Comparison of ENCODE assay signal across 31 cellular contexts in genomic region chr11:46458491-46458890, GRCh38.
"Had no signal": no experiment of that assay in that cellular context is flagged by ENCODE, and none has a peak within 500 bp of the region (broad histone marks: within the 10 kb centered on the region; RNA-seq: fewer than 3 reads in every experiment).

No MANE protein-coding gene starts in this region.

- ATAC-seq: natural killer cell; psoas muscle; right lobe of liver; stimulated activated memory B cell treated with anti-CD40 and anti-IgM and Interleukin-4, amounts not matched to agents 10 μg/mL and 1 μg/mL and 100 μg/mL, for 72 hours; stimulated activated naive CD8-positive, alpha-beta T cell treated with anti-CD3 and anti-CD28 coated beads, Interleukin-15, amount 100 ng/mL, for 72 hours; stimulated activated naive CD8-positive, alpha-beta T cell treated with anti-CD3 and anti-CD28 coated beads, Interleukin-15, Interleukin-2, amounts not matched to agents 100 U/mL and 50 U/mL, for 24 hours had no signal

- H3K4me3 ChIP-seq: neural progenitor cell, ovary, psoas muscle, right lobe of liver, sigmoid colon, spleen, suprapubic skin, testis, tibial artery, transverse colon, upper lobe of right lung, uterus had no signal

- H3K9me3 Mint-ChIP-seq: natural killer cell; nephron; neural progenitor cell; stimulated activated memory B cell treated with anti-CD40 and anti-IgM and Interleukin-4, amounts not matched to agents 10 μg/mL and 1 μg/mL and 100 μg/mL, for 72 hours; stimulated activated naive CD8-positive, alpha-beta T cell treated with anti-CD3 and anti-CD28 coated beads, Interleukin-15, amount 100 ng/mL, for 72 hours; type B pancreatic cell had no signal

- H3K27ac ChIP-seq: neural progenitor cell, ovary, parathyroid adenoma, psoas muscle, right lobe of liver, sigmoid colon, spleen, suprapubic skin, testis, tibial artery, transverse colon, upper lobe of right lung, uterus had no signal

- H3K27ac Mint-ChIP-seq: natural killer cell; nephron; neural progenitor cell; progenitor cell of endocrine pancreas; stimulated activated memory B cell treated with anti-CD40 and anti-IgM and Interleukin-4, amounts not matched to agents 10 μg/mL and 1 μg/mL and 100 μg/mL, for 72 hours; stimulated activated naive CD8-positive, alpha-beta T cell treated with anti-CD3 and anti-CD28 coated beads, Interleukin-15, amount 100 ng/mL, for 72 hours; type B pancreatic cell had no signal

- H3K36me3 ChIP-seq: neural progenitor cell, ovary, right lobe of liver, sigmoid colon, spleen, suprapubic skin, tibial artery, transverse colon, upper lobe of right lung, uterus had no signal

- H3K4me1 Mint-ChIP-seq: stimulated activated memory B cell treated with anti-CD40 and anti-IgM and Interleukin-4, amounts not matched to agents 10 μg/mL and 1 μg/mL and 100 μg/mL, for 72 hours had no signal

- H3K36me3 Mint-ChIP-seq: natural killer cell, neural progenitor cell had no signal

- H3K9me3 ChIP-seq: ovary, psoas muscle, right lobe of liver, sigmoid colon, spleen, suprapubic skin, testis, tibial artery, transverse colon, upper lobe of right lung, uterus had no signal

- H3K27me3 Mint-ChIP-seq: progenitor cell of endocrine pancreas; stimulated activated memory B cell treated with anti-CD40 and anti-IgM and Interleukin-4, amounts not matched to agents 10 μg/mL and 1 μg/mL and 100 μg/mL, for 72 hours; stimulated activated naive CD8-positive, alpha-beta T cell treated with anti-CD3 and anti-CD28 coated beads, Interleukin-15, amount 100 ng/mL, for 72 hours; type B pancreatic cell had no signal

- DNase-seq: natural killer cell; occipital lobe; ovary; posterior cingulate gyrus; psoas muscle; right cardiac atrium; right lobe of liver; sigmoid colon; small intestine; spleen; stimulated activated CD4-positive, alpha-beta T cell treated with anti-CD3 and anti-CD28 coated beads, Interleukin-12 subunit alpha, Interleukin-12 subunit beta, amount 100 ng/mL, for 4 hours; stimulated activated CD4-positive, alpha-beta T cell treated with anti-CD3 and anti-CD28 coated beads, Interleukin-1b, Interleukin-23, amount 100 ng/mL, for 48 hours; stimulated activated CD4-positive, alpha-beta T cell treated with anti-CD3 and anti-CD28 coated beads, Interleukin-4, amount 100 ng/mL, for 1 hour; stimulated activated CD4-positive, alpha-beta T cell treated with anti-CD3 and anti-CD28 coated beads, Interleukin-4, amount 100 ng/mL, for 4 hours; stimulated activated CD8-positive, alpha-beta memory T cell treated with anti-CD3 and anti-CD28 coated beads, Interleukin-4, amount 100 ng/mL, for 48 hours; stimulated activated naive CD4-positive, alpha-beta T cell; stimulated activated naive CD8-positive, alpha-beta T cell treated with anti-CD3 and anti-CD28 coated beads, Interleukin-15, amount 100 ng/mL, for 72 hours; stimulated activated naive CD8-positive, alpha-beta T cell treated with anti-CD3 and anti-CD28 coated beads, Interleukin-15, Interleukin-2, amounts not matched to agents 100 U/mL and 50 U/mL, for 24 hours; substantia nigra; testis; tibial artery; transverse colon; upper lobe of right lung; uterus had no signal

- H3K4me3 Mint-ChIP-seq: natural killer cell; nephron; neural progenitor cell; stimulated activated memory B cell treated with anti-CD40 and anti-IgM and Interleukin-4, amounts not matched to agents 10 μg/mL and 1 μg/mL and 100 μg/mL, for 72 hours; stimulated activated naive CD8-positive, alpha-beta T cell treated with anti-CD3 and anti-CD28 coated beads, Interleukin-15, amount 100 ng/mL, for 72 hours; type B pancreatic cell had no signal

- H3K4me1 ChIP-seq: right lobe of liver, testis, tibial artery, transverse colon, uterus had no signal

- H3K27me3 ChIP-seq: neural progenitor cell, ovary, right lobe of liver, sigmoid colon, spleen, suprapubic skin, testis, tibial artery, transverse colon, upper lobe of right lung, uterus had no signal
